ENCODE assay signal across 9 cellular contexts in genomic region chr17:27256225-27257030, GRCh38. TPM values are rescaled to one million over a fixed set of nuclear protein-coding genes. Genes with fewer than 3 reads are reported as not detected.
DNase-seq lines count a peak whose midpoint lies in the region; ATAC-seq and TF ChIP-seq lines count a peak whose summit lies in the region.
"Had no signal": no experiment of that assay in that cellular context is flagged by ENCODE, and none has a peak within 500 bp of the region (broad histone marks: within the 10 kb centered on the region; RNA-seq: fewer than 3 reads in every experiment).

No MANE protein-coding gene starts in this region.

- no peak for TF ChIP-seq CTCF in lung (IDR thresholded peaks at IDR 0.05; ENCODE audit: control extremely low read depth, extremely low read depth)
- TF ChIP-seq CTCF in thoracic aorta (IDR thresholded peaks at IDR 0.05) = no peak
- no peak for TF ChIP-seq CTCF in OCI-LY7 (conservative IDR thresholded peaks at IDR 0.05; ENCODE audit: low read length)

- 41 to 57% methylated on average over 5 of the region's 5 CpGs for WGBS in lung, 2 donors

- H3K4me3 ChIP-seq in duodenal mucosa (ENCODE audit: low read depth in 1 of 2, low read length in 2 of 2) = no peak overlapping the region
- no peak overlapping the region for H3K4me3 ChIP-seq in lung
- no peak overlapping the region for H3K4me3 ChIP-seq in thoracic aorta
- H3K4me3 ChIP-seq in OCI-LY7 (ENCODE audit: low read depth, low read length, poor library complexity, severe bottlenecking) = no peak overlapping the region

- no TSS peak for BruUV-seq in OCI-LY7 (replicated peaks; lab: Mats Ljungman, UMichigan)

- no peaks in the 10 kb centered on the region for H3K9me3 ChIP-seq in duodenal mucosa (ENCODE audit: control insufficient read depth in 1 of 2, low read length in 2 of 2)
- H3K9me3 ChIP-seq in lung (ENCODE audit: control insufficient read depth in 2 of 2, insufficient read depth in 1 of 2, low read length in 1 of 2) = no peaks in the 10 kb centered on the region
- H3K9me3 ChIP-seq in thoracic aorta = no peaks in the 10 kb centered on the region
- H3K9me3 ChIP-seq in OCI-LY7 (ENCODE audit: low read length) = no peaks in the 10 kb centered on the region

- H3K79me2 ChIP-seq in OCI-LY7 (ENCODE audit: insufficient read depth, low read depth, low read length) = no peaks in the 10 kb centered on the region

- H3K9me2 ChIP-seq in OCI-LY7 (ENCODE audit: insufficient read depth, low read length) = no peaks in the 10 kb centered on the region

- H3K4me2 ChIP-seq in OCI-LY7 (ENCODE audit: low read length) = no peak overlapping the region

- H3K36me3 ChIP-seq in duodenal mucosa (ENCODE audit: control insufficient read depth in 1 of 2, insufficient read depth in 2 of 2, low read length in 2 of 2) (no peaks in the 10 kb centered on the region), lung (ENCODE audit: control insufficient read depth in 2 of 2, insufficient read depth in 2 of 2, low read length in 2 of 2) (no peaks in the 10 kb centered on the region), thoracic aorta (no peaks in the 10 kb centered on the region), OCI-LY7 (ENCODE audit: insufficient read depth, low read length) (no peaks in the 10 kb centered on the region)
- H3K36me3 ChIP-seq: brain microvascular endothelial cell had no signal

- no peak overlapping the region for H3K9ac ChIP-seq in duodenal mucosa (ENCODE audit: low read depth in 1 of 2, low read length in 2 of 2)

- H3K27me3 ChIP-seq in duodenal mucosa (ENCODE audit: control insufficient read depth in 1 of 2, insufficient read depth in 2 of 2, low read length in 2 of 2) = no peaks in the 10 kb centered on the region
- H3K27me3 ChIP-seq in lung (ENCODE audit: control insufficient read depth, insufficient read depth) = no peaks in the 10 kb centered on the region
- H3K27me3 ChIP-seq in thoracic aorta (replicated peaks; ENCODE audit: insufficient read depth) = no peaks in the 10 kb centered on the region
- H3K27me3 ChIP-seq: brain microvascular endothelial cell had no signal

- CTCF ChIA-PET in OCI-LY7 (lab: Charles Lee; ENCODE audit: unreplicated experiment) = no interaction called here

- DNase-seq in HS-5 (ENCODE audit: low read depth) = peak; percentile 39
- DNase-seq in lung (ENCODE audit: low spot score) = peak; percentile 59
- DNase-seq in thoracic aorta (ENCODE audit: low spot score) = no peak
- no peak for DNase-seq in OCI-LY7 (ENCODE audit: low spot score)
- no peak for DNase-seq in HPDE6-E6E7 (ENCODE audit: extremely low spot score)
- DNase-seq: brain microvascular endothelial cell had no signal

- H3K4me1 ChIP-seq in duodenal mucosa (ENCODE audit: control insufficient read depth in 1 of 2, insufficient read depth in 2 of 2, low read length in 2 of 2) (peaks cover 0 to 4% of the 10 kb centered on the region in 2 donors), lung (ENCODE audit: control insufficient read depth in 2 of 2, insufficient read depth in 2 of 2, low read length in 2 of 2) (peaks cover 0 to 6% of the 10 kb centered on the region in 2 donors), thoracic aorta (ENCODE audit: control insufficient read depth in 1 of 2, low read depth in 2 of 2) (peaks cover 14 to 22% of the 10 kb centered on the region in 2 donors), OCI-LY7 (ENCODE audit: insufficient read depth, low read length, poor library complexity, severe bottlenecking) (no peaks in the 10 kb centered on the region)

- POLR2A ChIA-PET in OCI-LY7 (lab: Charles Lee) = interaction anchor here (0.9 kb wide), 1 partner anchor 16 kb away, joined by 5 read pairs; no protein-coding TSS in a partner anchor

- intact Hi-C loops in OCI-LY7 (cut with micrococcal nuclease; ENCODE audit: unreplicated experiment) = no loop called here

- peak; percentile 82 for ATAC-seq in lung (ENCODE audit: insufficient read depth, low FRiP score)
- ATAC-seq in thoracic aorta (ENCODE audit: insufficient number of reproducible peaks, low FRiP score, low read depth) = peak; percentile 43
- ATAC-seq in HG03469 (IDR thresholded peaks at IDR 0.05; ENCODE audit: unreplicated experiment) = no peak
- ATAC-seq in HG02885 (IDR thresholded peaks at IDR 0.05; ENCODE audit: poor library complexity, unreplicated experiment) = no peak

- H4K20me1 ChIP-seq in OCI-LY7 (ENCODE audit: insufficient read depth, low read length) = no peaks in the 10 kb centered on the region

- H3K27ac ChIP-seq in duodenal mucosa (ENCODE audit: low read depth, low read length) (peak overlapping the region; percentile 15), lung (ENCODE audit: low read depth in 1 of 2, low read length in 1 of 2) (peak overlapping the region; percentile 1 to 86), thoracic aorta (peak overlapping the region; percentile 75 to 77), OCI-LY7 (ENCODE audit: low read depth, low read length, poor library complexity, severe bottlenecking) (no peak overlapping the region)
- H3K27ac ChIP-seq: brain microvascular endothelial cell had no signal

- no peak overlapping the region for H2AFZ ChIP-seq in OCI-LY7 (ENCODE audit: low read length)

RNA-seq across cellular contexts. Expression of gene WSB1, which starts 37.5 kb away (rescaled TPM):
- total RNA-seq in lung = 100 to 1,000 TPM; 318 to 748 TPM
- 100 to 1,000 TPM; 181 to 218 TPM for polyA plus RNA-seq in lung
- 100 to 1,000 TPM; 214 to 284 TPM for total RNA-seq in thoracic aorta
- 86.0 and 118 TPM in 2 replicates for total RNA-seq in OCI-LY7 (2014; rRNA removed; shearing (Covaris generic))
- total RNA-seq in OCI-LY7 (2022) = 115 and 118 TPM in 2 replicates

Comparison
In these comparisons a context has a peak if more than half of its experiments do, and no peak if none do; other contexts are left out.
1. DNase-seq: peak in HS-5 (single experiment) and lung (single experiment); none in thoracic aorta (single experiment), OCI-LY7 (single experiment) and HPDE6-E6E7 (single experiment).
2. ATAC-seq: peak in lung (single experiment) and thoracic aorta (single experiment); none in HG03469 (single experiment) and HG02885 (single experiment).